ENCODE assay signal across 1 cellular context in genomic region chr3:48446043-48446424, GRCh38.
A peak's percentile ranks its signal among the peaks of the same experiment; 100 is the strongest.
TF ChIP-seq lines count a peak whose summit lies in the region.

No MANE protein-coding gene starts in this region.

TF ChIP-seq in H1, 55 proteins besides CTCF, POLR2A, EP300 and RAD21:
- TF ChIP-seq SP4 (IDR thresholded peaks at IDR 0.05; ENCODE audit: low read length): peak; percentile 25; the same call in 1 of the 2 replicates
- TF ChIP-seq TAF1 (IDR thresholded peaks at IDR 0.05; ENCODE audit: low read depth, low read length): no peak
